Comparison of ENCODE assay signal across 19 cellular contexts in genomic region chr6:41695825-41696224, GRCh38. TPM values are rescaled to one million over a fixed set of nuclear protein-coding genes. Genes with fewer than 3 reads are reported as not detected.
DNase-seq lines count a peak whose midpoint lies in the region; ATAC-seq, FAIRE-seq and TF ChIP-seq lines count a peak whose summit lies in the region.
"Had no signal": no experiment of that assay in that cellular context is flagged by ENCODE, and none has a peak within 500 bp of the region (broad histone marks: within the 10 kb centered on the region; RNA-seq: fewer than 3 reads in every experiment).

No MANE protein-coding gene starts in this region.

- no peak for FAIRE-seq in kidney (lab: Jason Lieb, UNC)

- no peak overlapping the region for H3K4me3 ChIP-seq in kidney (ENCODE audit: low read length in 2 of 2)
- no peak overlapping the region for H3K4me3 ChIP-seq in psoas muscle

- H3K4me3 Mint-ChIP-seq in central memory CD8-positive, alpha-beta T cell, result no peak overlapping the region

- no peaks in the 10 kb centered on the region for H3K27me3 ChIP-seq in psoas muscle (ENCODE audit: insufficient read depth in 3 of 3, low read length in 2 of 3)

- no peak for DNase-seq in RWPE1 (ENCODE audit: low spot score)
- DNase-seq in central memory CD8-positive, alpha-beta T cell (ENCODE audit: low spot score in 2 of 2), result no peak
- DNase-seq in kidney, result peak; percentile 62
- no peak for DNase-seq in psoas muscle
- no peak for DNase-seq in GOT3 (lab: John Stamatoyannopoulos, UW)
- no peak for DNase-seq in NCI-H2196 treated with DMSO at 0.1 percent for 48 hours (lab: John Stamatoyannopoulos, UW; ENCODE audit: unreplicated experiment)
- DNase-seq in activated T-cell treated with anti-CD3 and anti-CD28 coated beads, Interleukin-2, amount 50 U/mL, for 1 hour, result no peak
- DNase-seq: DMS79 treated with DMSO at 0.1 percent for 48 hours, HCEC 1CT, NCI-H1105 treated with DMSO at 0.1 percent for 48 hours, NCI-H1694, NCI-H2107, NCI-H2227 treated with DMSO at 0.1 percent for 48 hours, NCI-H774, OCI-M1 had no signal

- WGBS in psoas muscle, 3 donors, result 47 to 53% (median 48%) methylated on average over 6 of the region's 6 CpGs

- H3K9me3 ChIP-seq in kidney (ENCODE audit: control insufficient read depth in 1 of 2, low read length in 2 of 2), result no peaks in the 10 kb centered on the region
- no peaks in the 10 kb centered on the region for H3K9me3 ChIP-seq in psoas muscle

- peak overlapping the region; percentile 12; the same call in 1 of the 2 replicates for H3K27ac ChIP-seq in RWPE1
- H3K27ac ChIP-seq in kidney (ENCODE audit: low read depth in 2 of 2, low read length in 2 of 2), result peak overlapping the region; percentile 13 to 49
- H3K27ac ChIP-seq in psoas muscle, result no peak overlapping the region
- H3K27ac ChIP-seq: C4-2B had no signal

- H3K9ac ChIP-seq in kidney (ENCODE audit: low read length in 2 of 2), result peak overlapping the region in 1 of 2 donors; percentile 12

- H3K36me3 Mint-ChIP-seq in central memory CD8-positive, alpha-beta T cell (ENCODE audit: insufficient read depth), result peaks cover 6% of the 10 kb centered on the region

- H3K9me3 Mint-ChIP-seq in central memory CD8-positive, alpha-beta T cell, result no peaks in the 10 kb centered on the region

- no peaks in the 10 kb centered on the region for H3K36me3 ChIP-seq in kidney (ENCODE audit: control insufficient read depth in 1 of 2, insufficient read depth in 2 of 2, low read length in 2 of 2)
- peaks cover 0 to 9% of the 10 kb centered on the region in 2 donors for H3K36me3 ChIP-seq in psoas muscle (ENCODE audit: insufficient read depth in 1 of 2, low read depth in 1 of 2)

- no peaks in the 10 kb centered on the region for H3K27me3 Mint-ChIP-seq in central memory CD8-positive, alpha-beta T cell

- H3K4me1 Mint-ChIP-seq in central memory CD8-positive, alpha-beta T cell, result peaks cover 27% of the 10 kb centered on the region

- TF ChIP-seq CTCF in RWPE1 (conservative IDR thresholded peaks at IDR 0.05; ENCODE audit: low read depth), result no peak
- TF ChIP-seq CTCF in kidney (IDR thresholded peaks at IDR 0.05; ENCODE audit: borderline replicate concordance, extremely low read depth, insufficient read depth), result no peak
- TF ChIP-seq CTCF in psoas muscle (IDR thresholded peaks at IDR 0.05), result no peak

- intact Hi-C loops in kidney (cut with DNase I) (no loop called here), psoas muscle (cut with DNase I) (loop anchor here in 1 of 2 donors (1.0 kb wide), 1 partner anchor 19 kb away; no protein-coding TSS in a partner anchor)

- ATAC-seq in central memory CD8-positive, alpha-beta T cell (replicated peaks; ENCODE audit: extremely low read depth, poor library complexity, severe bottlenecking), result no peak
- peak in 3 of 4 donors; percentile 21 to 40 (median 39) for ATAC-seq in psoas muscle
- ATAC-seq in HG03039 (IDR thresholded peaks at IDR 0.05; ENCODE audit: unreplicated experiment), result no peak

- CTCF ChIA-PET in RWPE1 (lab: Yijun Ruan, JAX), result interaction anchor here (0.6 to 1.2 kb wide), 3 partner anchors 12 to 666 kb away, joined by 3 to 5 read pairs (median 3); no protein-coding TSS in a partner anchor

- peaks cover 11 to 17% of the 10 kb centered on the region in 2 donors for H3K4me1 ChIP-seq in kidney (ENCODE audit: control insufficient read depth in 1 of 2, insufficient read depth in 1 of 2, low read depth in 1 of 2, low read length in 2 of 2)
- H3K4me1 ChIP-seq in psoas muscle, result peaks cover 50% of the 10 kb centered on the region

- peak overlapping the region; percentile 46 for H3K27ac Mint-ChIP-seq in central memory CD8-positive, alpha-beta T cell (ENCODE audit: low read depth)

- POLR2A ChIA-PET in RWPE1 (lab: Yijun Ruan, JAX; ENCODE audit: low non-redundant PET), result no interaction called here

RNA-seq across cellular contexts. Expression of gene TFEB, which starts 39.6 kb away (rescaled TPM):
- 50.7 TPM for total RNA-seq in kidney
- polyA plus RNA-seq in kidney (ENCODE audit: insufficient read depth, low read depth, low replicate concordance), result 51.0 TPM
- 10 to 100 TPM; 35.4 to 64.3 (median 39.8) TPM for total RNA-seq in psoas muscle
- 10 to 100 TPM; 16.1 to 65.2 (median 51.6) TPM for polyA plus RNA-seq in psoas muscle

RNA-seq across cellular contexts. Expression of gene PGC, which starts 51.4 kb away (rescaled TPM):
- not detected for total RNA-seq in kidney
- polyA plus RNA-seq in kidney (ENCODE audit: insufficient read depth, low read depth, low replicate concordance), result 0.39 TPM
- total RNA-seq in psoas muscle, result not detected
- 1 to 10 TPM in 1 of 3 donors, under 1 TPM in 1, not detected in 1; 0.48 to 1.0 TPM for polyA plus RNA-seq in psoas muscle
- total RNA-seq: A673, RPMI7951 had no signal

RNA-seq across cellular contexts. Expression of gene MDFI, which starts 57.6 kb away (rescaled TPM):
- total RNA-seq in kidney, result 16.9 TPM
- 2.3 TPM for polyA plus RNA-seq in kidney (ENCODE audit: insufficient read depth, low read depth, low replicate concordance)
- total RNA-seq in psoas muscle, result 1 to 10 TPM in 2 of 4 donors, under 1 TPM in 2; 0.53 to 3.0 (median 1.1) TPM
- polyA plus RNA-seq in psoas muscle, result 1 to 10 TPM in 1 of 3 donors, under 1 TPM in 2; 0.53 to 1.1 (median 0.89) TPM

Comparison
In these comparisons a context has a peak if more than half of its experiments do, and no peak if none do; other contexts are left out.
1. ATAC-seq: peak in psoas muscle (3 of 4); none in central memory CD8-positive, alpha-beta T cell (single experiment) and HG03039 (single experiment).